ENCODE assay signal across 1 cellular context in the genomic region with DNA sequence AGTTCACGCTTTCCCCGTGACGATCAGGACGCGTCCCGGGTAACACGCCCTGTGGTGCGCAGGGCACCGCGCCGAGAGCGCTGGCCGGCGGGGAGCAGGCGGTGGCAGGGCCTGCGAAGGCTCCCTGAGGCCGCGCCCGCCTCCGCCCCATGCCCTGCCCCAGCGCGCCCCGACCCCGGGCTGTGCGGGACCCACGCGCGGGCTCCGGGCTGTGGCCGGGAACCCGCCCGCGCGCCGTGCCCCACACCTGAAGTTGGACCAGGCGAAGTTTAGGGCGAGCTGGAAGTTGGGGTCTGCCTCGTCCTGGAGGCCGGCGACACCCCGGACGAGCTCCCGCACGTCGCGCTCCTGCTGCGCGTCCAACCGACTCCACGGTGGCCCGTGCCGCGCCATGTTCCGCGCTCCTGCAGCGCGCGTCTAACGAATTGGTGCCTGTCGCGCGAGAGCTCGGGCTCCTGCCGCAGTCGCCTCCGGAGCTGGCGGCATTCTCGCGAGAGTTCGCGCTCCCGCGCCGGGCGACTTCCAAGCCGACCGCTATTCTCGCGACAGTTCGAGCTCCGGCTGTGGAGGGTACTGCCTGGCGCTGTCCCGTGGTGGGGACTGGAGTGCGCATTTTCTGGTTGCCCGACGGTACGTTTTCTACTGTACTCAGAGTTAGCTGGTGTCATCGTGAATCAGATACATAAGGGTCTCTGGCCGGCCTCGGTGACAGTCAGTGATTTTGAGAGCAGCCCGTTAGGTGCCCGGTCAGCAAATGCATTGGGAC.
TF ChIP-seq lines count a peak whose summit lies in the region.

A gene (minus strand): TSS at position 419 of the 766 bp plus-strand sequence. CDS start 26 bp downstream, at position 393.

TF ChIP-seq in HEK293, 187 proteins besides CTCF, POLR2A, EP300 and RAD21 (continued from another document and continues in another):
- TF ChIP-seq FEZF1 (tag by site-specific recombination; IDR thresholded peaks at IDR 0.05): no peak
- no peak for TF ChIP-seq ZNF23 (tag by site-specific recombination; IDR thresholded peaks at IDR 0.05; ENCODE audit: borderline replicate concordance)
- no peak for TF ChIP-seq SCRT1 (tag by site-specific recombination; IDR thresholded peaks at IDR 0.05; ENCODE audit: borderline replicate concordance)
- peak; percentile 73; the same call in 1 of the 2 replicates for TF ChIP-seq ZXDB (tag by site-specific recombination; IDR thresholded peaks at IDR 0.05)
- TF ChIP-seq ZNF624 (tag by site-specific recombination; IDR thresholded peaks at IDR 0.05): no peak
- TF ChIP-seq KLF9 (tag by site-specific recombination; IDR thresholded peaks at IDR 0.05; ENCODE audit: low read depth): no peak
- TF ChIP-seq KLF16 (tag by site-specific recombination; IDR thresholded peaks at IDR 0.05): peak; percentile 96
- TF ChIP-seq ZNF660 (tag by site-specific recombination; IDR thresholded peaks at IDR 0.05): no peak
- no peak for TF ChIP-seq MZF1 (tag by site-specific recombination; IDR thresholded peaks at IDR 0.05; ENCODE audit: borderline replicate concordance)
- no peak for TF ChIP-seq ZNF423 (tag by site-specific recombination; IDR thresholded peaks at IDR 0.05)
- no peak for TF ChIP-seq ZNF529 (tag by site-specific recombination; IDR thresholded peaks at IDR 0.05; ENCODE audit: insufficient replicate concordance)
- 0 out of 2 replicates have a peak, but pooled peaks have one; percentile 52 for TF ChIP-seq ZNF394 (tag by site-specific recombination; IDR thresholded peaks at IDR 0.05; ENCODE audit: borderline replicate concordance)
- no peak for TF ChIP-seq ZNF2 (tag by site-specific recombination; IDR thresholded peaks at IDR 0.05)
- TF ChIP-seq, protein P1, sequence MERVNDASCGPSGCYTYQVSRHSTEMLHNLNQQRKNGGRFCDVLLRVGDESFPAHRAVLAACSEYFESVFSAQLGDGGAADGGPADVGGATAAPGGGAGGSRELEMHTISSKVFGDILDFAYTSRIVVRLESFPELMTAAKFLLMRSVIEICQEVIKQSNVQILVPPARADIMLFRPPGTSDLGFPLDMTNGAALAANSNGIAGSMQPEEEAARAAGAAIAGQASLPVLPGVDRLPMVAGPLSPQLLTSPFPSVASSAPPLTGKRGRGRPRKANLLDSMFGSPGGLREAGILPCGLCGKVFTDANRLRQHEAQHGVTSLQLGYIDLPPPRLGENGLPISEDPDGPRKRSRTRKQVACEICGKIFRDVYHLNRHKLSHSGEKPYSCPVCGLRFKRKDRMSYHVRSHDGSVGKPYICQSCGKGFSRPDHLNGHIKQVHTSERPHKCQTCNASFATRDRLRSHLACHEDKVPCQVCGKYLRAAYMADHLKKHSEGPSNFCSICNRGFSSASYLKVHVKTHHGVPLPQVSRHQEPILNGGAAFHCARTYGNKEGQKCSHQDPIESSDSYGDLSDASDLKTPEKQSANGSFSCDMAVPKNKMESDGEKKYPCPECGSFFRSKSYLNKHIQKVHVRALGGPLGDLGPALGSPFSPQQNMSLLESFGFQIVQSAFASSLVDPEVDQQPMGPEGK (tag by site-specific recombination; IDR thresholded peaks at IDR 0.05): peak; percentile 37; the same call in 1 of the 2 replicates
- TF ChIP-seq, protein P2, sequence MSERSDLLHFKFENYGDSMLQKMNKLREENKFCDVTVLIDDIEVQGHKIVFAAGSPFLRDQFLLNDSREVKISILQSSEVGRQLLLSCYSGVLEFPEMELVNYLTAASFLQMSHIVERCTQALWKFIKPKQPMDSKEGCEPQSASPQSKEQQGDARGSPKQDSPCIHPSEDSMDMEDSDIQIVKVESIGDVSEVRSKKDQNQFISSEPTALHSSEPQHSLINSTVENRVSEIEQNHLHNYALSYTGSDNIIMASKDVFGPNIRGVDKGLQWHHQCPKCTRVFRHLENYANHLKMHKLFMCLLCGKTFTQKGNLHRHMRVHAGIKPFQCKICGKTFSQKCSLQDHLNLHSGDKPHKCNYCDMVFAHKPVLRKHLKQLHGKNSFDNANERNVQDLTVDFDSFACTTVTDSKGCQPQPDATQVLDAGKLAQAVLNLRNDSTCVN (tag by site-specific recombination; optimal IDR thresholded peaks at IDR 0.05): peak; percentile 96
- TF ChIP-seq ZNF596 (tag by site-specific recombination; IDR thresholded peaks at IDR 0.05): 0 out of 2 replicates have a peak, but pooled peaks have one; percentile 12
- TF ChIP-seq ZNF843 (tag by site-specific recombination; IDR thresholded peaks at IDR 0.05): 0 out of 2 replicates have a peak, but pooled peaks have one; percentile 10
- no peak for TF ChIP-seq ZNF214 (tag by site-specific recombination; IDR thresholded peaks at IDR 0.05; ENCODE audit: borderline replicate concordance)
- TF ChIP-seq KLF8 (tag by site-specific recombination; IDR thresholded peaks at IDR 0.05): peak; percentile 72; the same call in 1 of the 2 replicates
- TF ChIP-seq ZNF239 (tag by site-specific recombination; IDR thresholded peaks at IDR 0.05): no peak
- no peak for TF ChIP-seq TRIM28 (IDR thresholded peaks at IDR 0.05; ENCODE audit: borderline replicate concordance, low read length)
- TF ChIP-seq ZFP37 (tag by site-specific recombination; IDR thresholded peaks at IDR 0.05): no peak
- TF ChIP-seq ZNF274 (IDR thresholded peaks at IDR 0.05; ENCODE audit: low read length): no peak
- no peak for TF ChIP-seq ZNF274 (tag by site-specific recombination; IDR thresholded peaks at IDR 0.05; ENCODE audit: borderline replicate concordance)
- TF ChIP-seq, protein P3, sequence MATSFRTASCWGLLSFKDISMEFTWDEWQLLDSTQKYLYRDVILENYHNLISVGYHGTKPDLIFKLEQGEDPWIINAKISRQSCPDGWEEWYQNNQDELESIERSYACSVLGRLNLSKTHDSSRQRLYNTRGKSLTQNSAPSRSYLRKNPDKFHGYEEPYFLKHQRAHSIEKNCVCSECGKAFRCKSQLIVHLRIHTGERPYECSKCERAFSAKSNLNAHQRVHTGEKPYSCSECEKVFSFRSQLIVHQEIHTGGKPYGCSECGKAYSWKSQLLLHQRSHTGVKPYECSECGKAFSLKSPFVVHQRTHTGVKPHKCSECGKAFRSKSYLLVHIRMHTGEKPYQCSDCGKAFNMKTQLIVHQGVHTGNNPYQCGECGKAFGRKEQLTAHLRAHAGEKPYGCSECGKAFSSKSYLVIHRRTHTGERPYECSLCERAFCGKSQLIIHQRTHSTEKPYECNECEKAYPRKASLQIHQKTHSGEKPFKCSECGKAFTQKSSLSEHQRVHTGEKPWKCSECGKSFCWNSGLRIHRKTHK (tag by site-specific recombination; IDR thresholded peaks at IDR 0.05): no peak
- no peak for TF ChIP-seq ZNF776 (tag by site-specific recombination; IDR thresholded peaks at IDR 0.05; ENCODE audit: borderline replicate concordance)
- no peak for TF ChIP-seq ZNF830 (tag by site-specific recombination; IDR thresholded peaks at IDR 0.05; ENCODE audit: low read depth)
- TF ChIP-seq ZSCAN30 (tag by site-specific recombination; IDR thresholded peaks at IDR 0.05): no peak
- TF ChIP-seq ZNF138 (tag by site-specific recombination; IDR thresholded peaks at IDR 0.05; ENCODE audit: borderline replicate concordance): no peak
- no peak for TF ChIP-seq PRDM1 (tag by site-specific recombination; IDR thresholded peaks at IDR 0.05)
- no peak for TF ChIP-seq ZNF324 (tag by site-specific recombination; IDR thresholded peaks at IDR 0.05)
- TF ChIP-seq ZNF48 (tag by site-specific recombination; IDR thresholded peaks at IDR 0.05): no peak
- TF ChIP-seq, protein P4, sequence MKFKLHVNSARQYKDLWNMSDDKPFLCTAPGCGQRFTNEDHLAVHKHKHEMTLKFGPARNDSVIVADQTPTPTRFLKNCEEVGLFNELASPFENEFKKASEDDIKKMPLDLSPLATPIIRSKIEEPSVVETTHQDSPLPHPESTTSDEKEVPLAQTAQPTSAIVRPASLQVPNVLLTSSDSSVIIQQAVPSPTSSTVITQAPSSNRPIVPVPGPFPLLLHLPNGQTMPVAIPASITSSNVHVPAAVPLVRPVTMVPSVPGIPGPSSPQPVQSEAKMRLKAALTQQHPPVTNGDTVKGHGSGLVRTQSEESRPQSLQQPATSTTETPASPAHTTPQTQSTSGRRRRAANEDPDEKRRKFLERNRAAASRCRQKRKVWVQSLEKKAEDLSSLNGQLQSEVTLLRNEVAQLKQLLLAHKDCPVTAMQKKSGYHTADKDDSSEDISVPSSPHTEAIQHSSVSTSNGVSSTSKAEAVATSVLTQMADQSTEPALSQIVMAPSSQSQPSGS (tag by site-specific recombination; IDR thresholded peaks at IDR 0.05; ENCODE audit: low read depth): no peak
- no peak for TF ChIP-seq KLF1 (tag by site-specific recombination; IDR thresholded peaks at IDR 0.05)
- no peak for TF ChIP-seq ZNF155 (tag by site-specific recombination; IDR thresholded peaks at IDR 0.05)
- TF ChIP-seq ZNF514 (tag by site-specific recombination; IDR thresholded peaks at IDR 0.05): no peak
- peak; percentile 26; the same call in 1 of the 2 replicates for TF ChIP-seq SP7 (tag by site-specific recombination; IDR thresholded peaks at IDR 0.05)
- peak; percentile 59 for TF ChIP-seq ZIC2 (tag by site-specific recombination; IDR thresholded peaks at IDR 0.05)
- no peak for TF ChIP-seq ZNF785 (tag by site-specific recombination; IDR thresholded peaks at IDR 0.05)
- TF ChIP-seq ZNF521 (tag by site-specific recombination; IDR thresholded peaks at IDR 0.05): no peak
- no peak for TF ChIP-seq ZNF549 (tag by site-specific recombination; IDR thresholded peaks at IDR 0.05)
- TF ChIP-seq, protein P5, sequence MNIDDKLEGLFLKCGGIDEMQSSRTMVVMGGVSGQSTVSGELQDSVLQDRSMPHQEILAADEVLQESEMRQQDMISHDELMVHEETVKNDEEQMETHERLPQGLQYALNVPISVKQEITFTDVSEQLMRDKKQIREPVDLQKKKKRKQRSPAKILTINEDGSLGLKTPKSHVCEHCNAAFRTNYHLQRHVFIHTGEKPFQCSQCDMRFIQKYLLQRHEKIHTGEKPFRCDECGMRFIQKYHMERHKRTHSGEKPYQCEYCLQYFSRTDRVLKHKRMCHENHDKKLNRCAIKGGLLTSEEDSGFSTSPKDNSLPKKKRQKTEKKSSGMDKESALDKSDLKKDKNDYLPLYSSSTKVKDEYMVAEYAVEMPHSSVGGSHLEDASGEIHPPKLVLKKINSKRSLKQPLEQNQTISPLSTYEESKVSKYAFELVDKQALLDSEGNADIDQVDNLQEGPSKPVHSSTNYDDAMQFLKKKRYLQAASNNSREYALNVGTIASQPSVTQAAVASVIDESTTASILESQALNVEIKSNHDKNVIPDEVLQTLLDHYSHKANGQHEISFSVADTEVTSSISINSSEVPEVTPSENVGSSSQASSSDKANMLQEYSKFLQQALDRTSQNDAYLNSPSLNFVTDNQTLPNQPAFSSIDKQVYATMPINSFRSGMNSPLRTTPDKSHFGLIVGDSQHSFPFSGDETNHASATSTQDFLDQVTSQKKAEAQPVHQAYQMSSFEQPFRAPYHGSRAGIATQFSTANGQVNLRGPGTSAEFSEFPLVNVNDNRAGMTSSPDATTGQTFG (tag by site-specific recombination; IDR thresholded peaks at IDR 0.05; ENCODE audit: borderline replicate concordance): no peak
- TF ChIP-seq EGR2 (tag by site-specific recombination; IDR thresholded peaks at IDR 0.05; ENCODE audit: low read depth): no peak
- peak; percentile 68 for TF ChIP-seq ZNF335 (tag by site-specific recombination; conservative IDR thresholded peaks at IDR 0.05)
- TF ChIP-seq, protein P6, sequence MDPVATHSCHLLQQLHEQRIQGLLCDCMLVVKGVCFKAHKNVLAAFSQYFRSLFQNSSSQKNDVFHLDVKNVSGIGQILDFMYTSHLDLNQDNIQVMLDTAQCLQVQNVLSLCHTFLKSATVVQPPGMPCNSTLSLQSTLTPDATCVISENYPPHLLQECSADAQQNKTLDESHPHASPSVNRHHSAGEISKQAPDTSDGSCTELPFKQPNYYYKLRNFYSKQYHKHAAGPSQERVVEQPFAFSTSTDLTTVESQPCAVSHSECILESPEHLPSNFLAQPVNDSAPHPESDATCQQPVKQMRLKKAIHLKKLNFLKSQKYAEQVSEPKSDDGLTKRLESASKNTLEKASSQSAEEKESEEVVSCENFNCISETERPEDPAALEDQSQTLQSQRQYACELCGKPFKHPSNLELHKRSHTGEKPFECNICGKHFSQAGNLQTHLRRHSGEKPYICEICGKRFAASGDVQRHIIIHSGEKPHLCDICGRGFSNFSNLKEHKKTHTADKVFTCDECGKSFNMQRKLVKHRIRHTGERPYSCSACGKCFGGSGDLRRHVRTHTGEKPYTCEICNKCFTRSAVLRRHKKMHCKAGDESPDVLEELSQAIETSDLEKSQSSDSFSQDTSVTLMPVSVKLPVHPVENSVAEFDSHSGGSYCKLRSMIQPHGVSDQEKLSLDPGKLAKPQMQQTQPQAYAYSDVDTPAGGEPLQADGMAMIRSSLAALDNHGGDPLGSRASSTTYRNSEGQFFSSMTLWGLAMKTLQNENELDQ (tag by site-specific recombination; IDR thresholded peaks at IDR 0.05; ENCODE audit: low read depth): no peak
- TF ChIP-seq HOXA7 (CRISPR knock-in tag; IDR thresholded peaks at IDR 0.05; ENCODE audit: borderline replicate concordance): no peak
- TF ChIP-seq, protein P7, sequence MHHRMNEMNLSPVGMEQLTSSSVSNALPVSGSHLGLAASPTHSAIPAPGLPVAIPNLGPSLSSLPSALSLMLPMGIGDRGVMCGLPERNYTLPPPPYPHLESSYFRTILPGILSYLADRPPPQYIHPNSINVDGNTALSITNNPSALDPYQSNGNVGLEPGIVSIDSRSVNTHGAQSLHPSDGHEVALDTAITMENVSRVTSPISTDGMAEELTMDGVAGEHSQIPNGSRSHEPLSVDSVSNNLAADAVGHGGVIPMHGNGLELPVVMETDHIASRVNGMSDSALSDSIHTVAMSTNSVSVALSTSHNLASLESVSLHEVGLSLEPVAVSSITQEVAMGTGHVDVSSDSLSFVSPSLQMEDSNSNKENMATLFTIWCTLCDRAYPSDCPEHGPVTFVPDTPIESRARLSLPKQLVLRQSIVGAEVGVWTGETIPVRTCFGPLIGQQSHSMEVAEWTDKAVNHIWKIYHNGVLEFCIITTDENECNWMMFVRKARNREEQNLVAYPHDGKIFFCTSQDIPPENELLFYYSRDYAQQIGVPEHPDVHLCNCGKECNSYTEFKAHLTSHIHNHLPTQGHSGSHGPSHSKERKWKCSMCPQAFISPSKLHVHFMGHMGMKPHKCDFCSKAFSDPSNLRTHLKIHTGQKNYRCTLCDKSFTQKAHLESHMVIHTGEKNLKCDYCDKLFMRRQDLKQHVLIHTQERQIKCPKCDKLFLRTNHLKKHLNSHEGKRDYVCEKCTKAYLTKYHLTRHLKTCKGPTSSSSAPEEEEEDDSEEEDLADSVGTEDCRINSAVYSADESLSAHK (tag by site-specific recombination; IDR thresholded peaks at IDR 0.05): no peak
- TF ChIP-seq ZNF354C (tag by site-specific recombination; IDR thresholded peaks at IDR 0.05; ENCODE audit: borderline replicate concordance, low read depth): no peak
- TF ChIP-seq, protein P8, sequence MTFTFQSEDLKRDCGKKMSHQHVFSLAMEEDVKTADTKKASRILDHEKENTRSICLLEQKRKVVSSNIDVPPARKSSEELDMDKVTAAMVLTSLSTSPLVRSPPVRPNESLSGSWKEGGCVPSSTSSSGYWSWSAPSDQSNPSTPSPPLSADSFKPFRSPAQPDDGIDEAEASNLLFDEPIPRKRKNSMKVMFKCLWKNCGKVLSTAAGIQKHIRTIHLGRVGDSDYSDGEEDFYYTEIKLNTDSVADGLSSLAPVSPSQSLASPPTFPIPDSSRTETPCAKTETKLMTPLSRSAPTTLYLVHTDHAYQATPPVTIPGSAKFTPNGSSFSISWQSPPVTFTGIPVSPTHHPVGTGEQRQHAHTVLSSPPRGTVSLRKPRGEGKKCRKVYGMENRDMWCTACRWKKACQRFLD (tag by site-specific recombination; IDR thresholded peaks at IDR 0.05): 0 out of 2 replicates have a peak, but pooled peaks have one; percentile 42
- no peak for TF ChIP-seq ZNF175 (tag by site-specific recombination; IDR thresholded peaks at IDR 0.05)
